ENCODE assay signal across 1 cellular context in genomic region chr2:64454316-64455030, GRCh38.
TF ChIP-seq lines count a peak whose summit lies in the region.

No MANE protein-coding gene starts in this region.

TF ChIP-seq in HepG2, 621 proteins besides CTCF, POLR2A, EP300 and RAD21 (continued from another document and continues in another):
- TF ChIP-seq ZXDC (CRISPR knock-in tag; IDR thresholded peaks at IDR 0.05) = no peak
- TF ChIP-seq PHF5A (CRISPR knock-in tag; IDR thresholded peaks at IDR 0.05; ENCODE audit: low read depth, unreplicated experiment) = no peak
- TF ChIP-seq ZNF143 (CRISPR knock-in tag; IDR thresholded peaks at IDR 0.05) = no peak
- no peak for TF ChIP-seq ZC3H4 (CRISPR knock-in tag; IDR thresholded peaks at IDR 0.05; ENCODE audit: borderline replicate concordance)
- 0 out of 2 replicates have a peak, but pooled peaks have one; percentile 24 for TF ChIP-seq AHR (CRISPR knock-in tag; IDR thresholded peaks at IDR 0.05)
- TF ChIP-seq SMARCC2 (IDR thresholded peaks at IDR 0.05) = no peak
- no peak for TF ChIP-seq SP140L (CRISPR knock-in tag; IDR thresholded peaks at IDR 0.05; ENCODE audit: borderline replicate concordance)
- TF ChIP-seq TEAD2 (CRISPR knock-in tag; IDR thresholded peaks at IDR 0.05) = no peak
- peak; percentile 10; the same call in 1 of the 2 replicates for TF ChIP-seq YEATS4 (CRISPR knock-in tag; IDR thresholded peaks at IDR 0.05; ENCODE audit: borderline replicate concordance)
- no peak for TF ChIP-seq ZHX1 (CRISPR knock-in tag; IDR thresholded peaks at IDR 0.05; ENCODE audit: low read depth)
- TF ChIP-seq, protein P1, sequence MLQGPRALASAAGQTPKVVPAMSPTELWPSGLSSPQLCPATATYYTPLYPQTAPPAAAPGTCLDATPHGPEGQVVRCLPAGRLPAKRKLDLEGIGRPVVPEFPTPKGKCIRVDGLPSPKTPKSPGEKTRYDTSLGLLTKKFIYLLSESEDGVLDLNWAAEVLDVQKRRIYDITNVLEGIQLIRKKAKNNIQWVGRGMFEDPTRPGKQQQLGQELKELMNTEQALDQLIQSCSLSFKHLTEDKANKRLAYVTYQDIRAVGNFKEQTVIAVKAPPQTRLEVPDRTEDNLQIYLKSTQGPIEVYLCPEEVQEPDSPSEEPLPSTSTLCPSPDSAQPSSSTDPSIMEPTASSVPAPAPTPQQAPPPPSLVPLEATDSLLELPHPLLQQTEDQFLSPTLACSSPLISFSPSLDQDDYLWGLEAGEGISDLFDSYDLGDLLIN (CRISPR knock-in tag; IDR thresholded peaks at IDR 0.05; ENCODE audit: borderline replicate concordance) = no peak
- no peak for TF ChIP-seq CEBPB (IDR thresholded peaks at IDR 0.05; ENCODE audit: borderline replicate concordance, low read depth, low read length)
- TF ChIP-seq, protein P2, sequence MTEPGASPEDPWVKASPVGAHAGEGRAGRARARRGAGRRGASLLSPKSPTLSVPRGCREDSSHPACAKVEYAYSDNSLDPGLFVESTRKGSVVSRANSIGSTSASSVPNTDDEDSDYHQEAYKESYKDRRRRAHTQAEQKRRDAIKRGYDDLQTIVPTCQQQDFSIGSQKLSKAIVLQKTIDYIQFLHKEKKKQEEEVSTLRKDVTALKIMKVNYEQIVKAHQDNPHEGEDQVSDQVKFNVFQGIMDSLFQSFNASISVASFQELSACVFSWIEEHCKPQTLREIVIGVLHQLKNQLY (CRISPR knock-in tag; IDR thresholded peaks at IDR 0.05) = no peak
- TF ChIP-seq ZNF710 (CRISPR knock-in tag; IDR thresholded peaks at IDR 0.05; ENCODE audit: borderline replicate concordance) = no peak
- no peak for TF ChIP-seq ZBTB8A (CRISPR knock-in tag; IDR thresholded peaks at IDR 0.05; ENCODE audit: borderline replicate concordance, low read depth)
- no peak for TF ChIP-seq IRX3 (CRISPR knock-in tag; IDR thresholded peaks at IDR 0.05; ENCODE audit: borderline replicate concordance, low read depth)
- no peak; the same call in 1 of the 2 replicates for TF ChIP-seq TARDBP (CRISPR knock-in tag; IDR thresholded peaks at IDR 0.05)
- TF ChIP-seq GFI1 (CRISPR knock-in tag; IDR thresholded peaks at IDR 0.05; ENCODE audit: borderline replicate concordance) = no peak
- TF ChIP-seq ZNF234 (CRISPR knock-in tag; conservative IDR thresholded peaks at IDR 0.05) = no peak
- TF ChIP-seq BCL6 (CRISPR knock-in tag; IDR thresholded peaks at IDR 0.05) = no peak
- TF ChIP-seq U2AF2 (IDR thresholded peaks at IDR 0.05; ENCODE audit: low read depth, low read length) = no peak
- no peak for TF ChIP-seq ZNF570 (CRISPR knock-in tag; IDR thresholded peaks at IDR 0.05; ENCODE audit: borderline replicate concordance)
- no peak for TF ChIP-seq U2AF1 (optimal IDR thresholded peaks at IDR 0.05; ENCODE audit: low read depth, low read length)
- TF ChIP-seq KDM2A (CRISPR knock-in tag; IDR thresholded peaks at IDR 0.05; ENCODE audit: borderline replicate concordance, low read depth) = peak; percentile 6; the same call in 1 of the 2 replicates
- TF ChIP-seq ZNF329 (CRISPR knock-in tag; IDR thresholded peaks at IDR 0.05; ENCODE audit: low read depth) = no peak; the same call in 1 of the 2 replicates
- TF ChIP-seq BRCA1 (CRISPR knock-in tag; IDR thresholded peaks at IDR 0.05) = no peak
- no peak for TF ChIP-seq ZSCAN20 (CRISPR knock-in tag; IDR thresholded peaks at IDR 0.05; ENCODE audit: borderline replicate concordance)
- TF ChIP-seq DMAP1 (CRISPR knock-in tag; IDR thresholded peaks at IDR 0.05) = peak; percentile 31; the same call in 1 of the 2 replicates
- no peak for TF ChIP-seq ZFYVE20 (CRISPR knock-in tag; IDR thresholded peaks at IDR 0.05; ENCODE audit: borderline replicate concordance, low read depth)
- no peak for TF ChIP-seq SETDB1 (CRISPR knock-in tag; IDR thresholded peaks at IDR 0.05; ENCODE audit: borderline replicate concordance)
- no peak for TF ChIP-seq MAZ (IDR thresholded peaks at IDR 0.05; ENCODE audit: borderline replicate concordance, low read depth, low read length)
- TF ChIP-seq MAZ (CRISPR knock-in tag; IDR thresholded peaks at IDR 0.05; ENCODE audit: low read depth) = 0 out of 2 replicates have a peak, but pooled peaks have one; percentile 39
- no peak for TF ChIP-seq HIC2 (CRISPR knock-in tag; IDR thresholded peaks at IDR 0.05; ENCODE audit: low read depth)
- TF ChIP-seq AHDC1 (CRISPR knock-in tag; IDR thresholded peaks at IDR 0.05; ENCODE audit: borderline replicate concordance) = no peak
- TF ChIP-seq ZNF746 (CRISPR knock-in tag; IDR thresholded peaks at IDR 0.05) = no peak
- peak; percentile 41; the same call in 1 of the 2 replicates for TF ChIP-seq ZNF556 (CRISPR knock-in tag; IDR thresholded peaks at IDR 0.05; ENCODE audit: borderline replicate concordance)
- no peak for TF ChIP-seq ZBTB46 (CRISPR knock-in tag; IDR thresholded peaks at IDR 0.05; ENCODE audit: borderline replicate concordance)
- TF ChIP-seq RFX5 (IDR thresholded peaks at IDR 0.05; ENCODE audit: low read depth, low read length) = no peak
- TF ChIP-seq, protein P3, sequence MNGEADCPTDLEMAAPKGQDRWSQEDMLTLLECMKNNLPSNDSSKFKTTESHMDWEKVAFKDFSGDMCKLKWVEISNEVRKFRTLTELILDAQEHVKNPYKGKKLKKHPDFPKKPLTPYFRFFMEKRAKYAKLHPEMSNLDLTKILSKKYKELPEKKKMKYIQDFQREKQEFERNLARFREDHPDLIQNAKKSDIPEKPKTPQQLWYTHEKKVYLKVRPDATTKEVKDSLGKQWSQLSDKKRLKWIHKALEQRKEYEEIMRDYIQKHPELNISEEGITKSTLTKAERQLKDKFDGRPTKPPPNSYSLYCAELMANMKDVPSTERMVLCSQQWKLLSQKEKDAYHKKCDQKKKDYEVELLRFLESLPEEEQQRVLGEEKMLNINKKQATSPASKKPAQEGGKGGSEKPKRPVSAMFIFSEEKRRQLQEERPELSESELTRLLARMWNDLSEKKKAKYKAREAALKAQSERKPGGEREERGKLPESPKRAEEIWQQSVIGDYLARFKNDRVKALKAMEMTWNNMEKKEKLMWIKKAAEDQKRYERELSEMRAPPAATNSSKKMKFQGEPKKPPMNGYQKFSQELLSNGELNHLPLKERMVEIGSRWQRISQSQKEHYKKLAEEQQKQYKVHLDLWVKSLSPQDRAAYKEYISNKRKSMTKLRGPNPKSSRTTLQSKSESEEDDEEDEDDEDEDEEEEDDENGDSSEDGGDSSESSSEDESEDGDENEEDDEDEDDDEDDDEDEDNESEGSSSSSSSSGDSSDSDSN (CRISPR knock-in tag; IDR thresholded peaks at IDR 0.05) = peak; percentile 35; the same call in 1 of the 2 replicates
- TF ChIP-seq ZSCAN29 (CRISPR knock-in tag; conservative IDR thresholded peaks at IDR 0.05) = no peak
